1 cellular context compared by ENCODE assay signal in genomic region chr6:26537160-26537845, GRCh38.
TF ChIP-seq lines count a peak whose summit lies in the region.

No MANE protein-coding gene starts in this region.

TF ChIP-seq in K562, 482 proteins besides CTCF, POLR2A, EP300 and RAD21 (continued from another document and continues in another):
- TF ChIP-seq, protein P1, sequence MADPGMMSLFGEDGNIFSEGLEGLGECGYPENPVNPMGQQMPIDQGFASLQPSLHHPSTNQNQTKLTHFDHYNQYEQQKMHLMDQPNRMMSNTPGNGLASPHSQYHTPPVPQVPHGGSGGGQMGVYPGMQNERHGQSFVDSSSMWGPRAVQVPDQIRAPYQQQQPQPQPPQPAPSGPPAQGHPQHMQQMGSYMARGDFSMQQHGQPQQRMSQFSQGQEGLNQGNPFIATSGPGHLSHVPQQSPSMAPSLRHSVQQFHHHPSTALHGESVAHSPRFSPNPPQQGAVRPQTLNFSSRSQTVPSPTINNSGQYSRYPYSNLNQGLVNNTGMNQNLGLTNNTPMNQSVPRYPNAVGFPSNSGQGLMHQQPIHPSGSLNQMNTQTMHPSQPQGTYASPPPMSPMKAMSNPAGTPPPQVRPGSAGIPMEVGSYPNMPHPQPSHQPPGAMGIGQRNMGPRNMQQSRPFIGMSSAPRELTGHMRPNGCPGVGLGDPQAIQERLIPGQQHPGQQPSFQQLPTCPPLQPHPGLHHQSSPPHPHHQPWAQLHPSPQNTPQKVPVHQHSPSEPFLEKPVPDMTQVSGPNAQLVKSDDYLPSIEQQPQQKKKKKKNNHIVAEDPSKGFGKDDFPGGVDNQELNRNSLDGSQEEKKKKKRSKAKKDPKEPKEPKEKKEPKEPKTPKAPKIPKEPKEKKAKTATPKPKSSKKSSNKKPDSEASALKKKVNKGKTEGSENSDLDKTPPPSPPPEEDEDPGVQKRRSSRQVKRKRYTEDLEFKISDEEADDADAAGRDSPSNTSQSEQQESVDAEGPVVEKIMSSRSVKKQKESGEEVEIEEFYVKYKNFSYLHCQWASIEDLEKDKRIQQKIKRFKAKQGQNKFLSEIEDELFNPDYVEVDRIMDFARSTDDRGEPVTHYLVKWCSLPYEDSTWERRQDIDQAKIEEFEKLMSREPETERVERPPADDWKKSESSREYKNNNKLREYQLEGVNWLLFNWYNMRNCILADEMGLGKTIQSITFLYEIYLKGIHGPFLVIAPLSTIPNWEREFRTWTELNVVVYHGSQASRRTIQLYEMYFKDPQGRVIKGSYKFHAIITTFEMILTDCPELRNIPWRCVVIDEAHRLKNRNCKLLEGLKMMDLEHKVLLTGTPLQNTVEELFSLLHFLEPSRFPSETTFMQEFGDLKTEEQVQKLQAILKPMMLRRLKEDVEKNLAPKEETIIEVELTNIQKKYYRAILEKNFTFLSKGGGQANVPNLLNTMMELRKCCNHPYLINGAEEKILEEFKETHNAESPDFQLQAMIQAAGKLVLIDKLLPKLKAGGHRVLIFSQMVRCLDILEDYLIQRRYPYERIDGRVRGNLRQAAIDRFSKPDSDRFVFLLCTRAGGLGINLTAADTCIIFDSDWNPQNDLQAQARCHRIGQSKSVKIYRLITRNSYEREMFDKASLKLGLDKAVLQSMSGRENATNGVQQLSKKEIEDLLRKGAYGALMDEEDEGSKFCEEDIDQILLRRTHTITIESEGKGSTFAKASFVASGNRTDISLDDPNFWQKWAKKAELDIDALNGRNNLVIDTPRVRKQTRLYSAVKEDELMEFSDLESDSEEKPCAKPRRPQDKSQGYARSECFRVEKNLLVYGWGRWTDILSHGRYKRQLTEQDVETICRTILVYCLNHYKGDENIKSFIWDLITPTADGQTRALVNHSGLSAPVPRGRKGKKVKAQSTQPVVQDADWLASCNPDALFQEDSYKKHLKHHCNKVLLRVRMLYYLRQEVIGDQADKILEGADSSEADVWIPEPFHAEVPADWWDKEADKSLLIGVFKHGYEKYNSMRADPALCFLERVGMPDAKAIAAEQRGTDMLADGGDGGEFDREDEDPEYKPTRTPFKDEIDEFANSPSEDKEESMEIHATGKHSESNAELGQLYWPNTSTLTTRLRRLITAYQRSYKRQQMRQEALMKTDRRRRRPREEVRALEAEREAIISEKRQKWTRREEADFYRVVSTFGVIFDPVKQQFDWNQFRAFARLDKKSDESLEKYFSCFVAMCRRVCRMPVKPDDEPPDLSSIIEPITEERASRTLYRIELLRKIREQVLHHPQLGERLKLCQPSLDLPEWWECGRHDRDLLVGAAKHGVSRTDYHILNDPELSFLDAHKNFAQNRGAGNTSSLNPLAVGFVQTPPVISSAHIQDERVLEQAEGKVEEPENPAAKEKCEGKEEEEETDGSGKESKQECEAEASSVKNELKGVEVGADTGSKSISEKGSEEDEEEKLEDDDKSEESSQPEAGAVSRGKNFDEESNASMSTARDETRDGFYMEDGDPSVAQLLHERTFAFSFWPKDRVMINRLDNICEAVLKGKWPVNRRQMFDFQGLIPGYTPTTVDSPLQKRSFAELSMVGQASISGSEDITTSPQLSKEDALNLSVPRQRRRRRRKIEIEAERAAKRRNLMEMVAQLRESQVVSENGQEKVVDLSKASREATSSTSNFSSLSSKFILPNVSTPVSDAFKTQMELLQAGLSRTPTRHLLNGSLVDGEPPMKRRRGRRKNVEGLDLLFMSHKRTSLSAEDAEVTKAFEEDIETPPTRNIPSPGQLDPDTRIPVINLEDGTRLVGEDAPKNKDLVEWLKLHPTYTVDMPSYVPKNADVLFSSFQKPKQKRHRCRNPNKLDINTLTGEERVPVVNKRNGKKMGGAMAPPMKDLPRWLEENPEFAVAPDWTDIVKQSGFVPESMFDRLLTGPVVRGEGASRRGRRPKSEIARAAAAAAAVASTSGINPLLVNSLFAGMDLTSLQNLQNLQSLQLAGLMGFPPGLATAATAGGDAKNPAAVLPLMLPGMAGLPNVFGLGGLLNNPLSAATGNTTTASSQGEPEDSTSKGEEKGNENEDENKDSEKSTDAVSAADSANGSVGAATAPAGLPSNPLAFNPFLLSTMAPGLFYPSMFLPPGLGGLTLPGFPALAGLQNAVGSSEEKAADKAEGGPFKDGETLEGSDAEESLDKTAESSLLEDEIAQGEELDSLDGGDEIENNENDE (IDR thresholded peaks at IDR 0.05; ENCODE audit: low read depth, low read length), result no peak
- no peak for TF ChIP-seq MEIS2 (IDR thresholded peaks at IDR 0.05; ENCODE audit: partially characterized antibody)
- TF ChIP-seq ZFP1 (CRISPR knock-in tag; IDR thresholded peaks at IDR 0.05), result no peak
- TF ChIP-seq RBBP5 (IDR thresholded peaks at IDR 0.05; ENCODE audit: borderline replicate concordance, insufficient read depth, low read length, poor library complexity, severe bottlenecking), result peak; percentile 86
- TF ChIP-seq NONO (IDR thresholded peaks at IDR 0.05; ENCODE audit: low read depth in 2 of 2, low read length in 1 of 2), result no peak; a peak in 1 of 4 replicates
- TF ChIP-seq, protein P2, sequence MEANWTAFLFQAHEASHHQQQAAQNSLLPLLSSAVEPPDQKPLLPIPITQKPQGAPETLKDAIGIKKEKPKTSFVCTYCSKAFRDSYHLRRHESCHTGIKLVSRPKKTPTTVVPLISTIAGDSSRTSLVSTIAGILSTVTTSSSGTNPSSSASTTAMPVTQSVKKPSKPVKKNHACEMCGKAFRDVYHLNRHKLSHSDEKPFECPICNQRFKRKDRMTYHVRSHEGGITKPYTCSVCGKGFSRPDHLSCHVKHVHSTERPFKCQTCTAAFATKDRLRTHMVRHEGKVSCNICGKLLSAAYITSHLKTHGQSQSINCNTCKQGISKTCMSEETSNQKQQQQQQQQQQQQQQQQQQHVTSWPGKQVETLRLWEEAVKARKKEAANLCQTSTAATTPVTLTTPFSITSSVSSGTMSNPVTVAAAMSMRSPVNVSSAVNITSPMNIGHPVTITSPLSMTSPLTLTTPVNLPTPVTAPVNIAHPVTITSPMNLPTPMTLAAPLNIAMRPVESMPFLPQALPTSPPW (CRISPR knock-in tag; IDR thresholded peaks at IDR 0.05), result no peak; the same call in 1 of the 2 replicates
- peak in 1 of 2 experiments; percentile 83; a peak in 2 of 4 replicates for TF ChIP-seq FOXK2 (conservative IDR thresholded peaks at IDR 0.05 in 1 of 2, IDR thresholded peaks at IDR 0.05 in 1 of 2; ENCODE audit: low read depth in 2 of 2)
- no peak for TF ChIP-seq PURB (CRISPR knock-in tag; IDR thresholded peaks at IDR 0.05; ENCODE audit: low read depth)
- TF ChIP-seq TAF1 (IDR thresholded peaks at IDR 0.05; ENCODE audit: control insufficient read depth, extremely low read depth, insufficient read depth, low read length, severe bottlenecking), result peak; percentile 45
- peak; percentile 39 for TF ChIP-seq PHF8 (IDR thresholded peaks at IDR 0.05; ENCODE audit: borderline replicate concordance, low read length)
- TF ChIP-seq ATF4 (CRISPR knock-in tag; IDR thresholded peaks at IDR 0.05), result peak; percentile 43; the same call in 1 of the 2 replicates
- peak; percentile 13; the same call in 1 of the 2 replicates for TF ChIP-seq RFX7 (CRISPR knock-in tag; IDR thresholded peaks at IDR 0.05)
- TF ChIP-seq TFAM (CRISPR knock-in tag; conservative IDR thresholded peaks at IDR 0.05), result no peak
- TF ChIP-seq ZNF133 (CRISPR knock-in tag; IDR thresholded peaks at IDR 0.05), result no peak
- no peak for TF ChIP-seq PRPF4 (IDR thresholded peaks at IDR 0.05; ENCODE audit: insufficient read depth, low read depth, low read length, poor library complexity, severe bottlenecking)
- 0 out of 2 replicates have a peak, but pooled peaks have one; percentile 53 for TF ChIP-seq ETV5 (CRISPR knock-in tag; IDR thresholded peaks at IDR 0.05; ENCODE audit: low read depth)
- TF ChIP-seq FOXJ2 (tag; IDR thresholded peaks at IDR 0.05), result peak; percentile 71
- peak; percentile 57 for TF ChIP-seq E2F8 (IDR thresholded peaks at IDR 0.05; ENCODE audit: low read depth, partially characterized antibody)
- TF ChIP-seq ZNF398 (CRISPR knock-in tag; IDR thresholded peaks at IDR 0.05), result no peak
- TF ChIP-seq BRF1 (IDR thresholded peaks at IDR 0.05; ENCODE audit: borderline replicate concordance, extremely low read depth, insufficient read length), result peak; percentile 38
- TF ChIP-seq TRIM28 (IDR thresholded peaks at IDR 0.05), result no peak; the same call in 1 of the 2 replicates
- no peak for TF ChIP-seq NR3C1 (CRISPR knock-in tag; IDR thresholded peaks at IDR 0.05)
- peak; percentile 85 for TF ChIP-seq USF1 (CRISPR knock-in tag; IDR thresholded peaks at IDR 0.05)
- TF ChIP-seq KAT7 (CRISPR knock-in tag; IDR thresholded peaks at IDR 0.05; ENCODE audit: borderline replicate concordance), result no peak
- TF ChIP-seq PCBP1 (IDR thresholded peaks at IDR 0.05; ENCODE audit: low read depth, low read length, poor library complexity, severe bottlenecking), result no peak
- TF ChIP-seq POLR2H (tag; IDR thresholded peaks at IDR 0.05; ENCODE audit: low read depth), result peak; percentile 99; the same call in 1 of the 2 replicates
- peak; percentile 87; the same call in 1 of the 2 replicates for TF ChIP-seq ZNF830 (CRISPR knock-in tag; IDR thresholded peaks at IDR 0.05)
- peak; percentile 66 for TF ChIP-seq DPF2 (IDR thresholded peaks at IDR 0.05)
- TF ChIP-seq ZMIZ1 (IDR thresholded peaks at IDR 0.05; ENCODE audit: low read depth in 2 of 2, low read length in 2 of 2), result 0 out of 4 replicates have a peak, but pooled peaks of 1 of the 2 experiments have one; percentile 29
- no peak for TF ChIP-seq NRF1 (conservative IDR thresholded peaks at IDR 0.05 in 1 of 2, IDR thresholded peaks at IDR 0.05 in 1 of 2)
- peak; percentile 19 to 88 (median 74) for TF ChIP-seq YY1 (IDR thresholded peaks at IDR 0.05; ENCODE audit: borderline replicate concordance in 1 of 3, control insufficient read depth in 1 of 3, extremely low read depth in 1 of 3, insufficient read depth in 3 of 3, insufficient read length in 1 of 3, insufficient replicate concordance in 2 of 3, low read depth in 1 of 3, low read length in 2 of 3)
- TF ChIP-seq DMBX1 (CRISPR knock-in tag; IDR thresholded peaks at IDR 0.05; ENCODE audit: borderline replicate concordance), result peak; percentile 39; the same call in 1 of the 2 replicates
- TF ChIP-seq KDM2B (CRISPR knock-in tag; IDR thresholded peaks at IDR 0.05), result peak; percentile 70; the same call in 1 of the 2 replicates
- peak; percentile 54 for TF ChIP-seq SMAD1 (IDR thresholded peaks at IDR 0.05; ENCODE audit: low read depth, low read length, partially characterized antibody)
- no peak for TF ChIP-seq ZNF551 (CRISPR knock-in tag; IDR thresholded peaks at IDR 0.05)
